ENCODE assay signal across 1 cellular context in the genomic region with DNA sequence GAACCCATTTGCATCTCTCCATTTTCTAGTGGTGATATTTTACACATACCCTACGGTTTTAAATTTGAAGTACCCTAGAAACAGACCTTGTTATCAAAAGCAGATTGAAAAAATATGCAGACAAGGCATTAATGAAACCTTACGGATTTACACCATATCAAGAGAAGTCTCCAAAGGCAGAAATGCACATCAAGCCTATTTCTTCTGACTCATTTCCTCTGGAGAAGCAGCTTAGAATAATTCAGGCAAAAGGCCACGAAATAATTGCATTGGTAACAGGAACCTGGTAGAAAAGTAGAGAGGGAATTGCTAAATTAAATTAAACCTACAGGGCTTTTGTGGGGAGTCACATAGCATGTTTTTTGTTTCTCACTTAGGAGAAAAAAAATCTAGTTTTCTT.
TF ChIP-seq lines count a peak whose summit lies in the region.

No MANE protein-coding gene starts in this region.

TF ChIP-seq in GM23338, 12 proteins besides CTCF, POLR2A, EP300 and RAD21 (continued from another document):
- TF ChIP-seq, protein P1, sequence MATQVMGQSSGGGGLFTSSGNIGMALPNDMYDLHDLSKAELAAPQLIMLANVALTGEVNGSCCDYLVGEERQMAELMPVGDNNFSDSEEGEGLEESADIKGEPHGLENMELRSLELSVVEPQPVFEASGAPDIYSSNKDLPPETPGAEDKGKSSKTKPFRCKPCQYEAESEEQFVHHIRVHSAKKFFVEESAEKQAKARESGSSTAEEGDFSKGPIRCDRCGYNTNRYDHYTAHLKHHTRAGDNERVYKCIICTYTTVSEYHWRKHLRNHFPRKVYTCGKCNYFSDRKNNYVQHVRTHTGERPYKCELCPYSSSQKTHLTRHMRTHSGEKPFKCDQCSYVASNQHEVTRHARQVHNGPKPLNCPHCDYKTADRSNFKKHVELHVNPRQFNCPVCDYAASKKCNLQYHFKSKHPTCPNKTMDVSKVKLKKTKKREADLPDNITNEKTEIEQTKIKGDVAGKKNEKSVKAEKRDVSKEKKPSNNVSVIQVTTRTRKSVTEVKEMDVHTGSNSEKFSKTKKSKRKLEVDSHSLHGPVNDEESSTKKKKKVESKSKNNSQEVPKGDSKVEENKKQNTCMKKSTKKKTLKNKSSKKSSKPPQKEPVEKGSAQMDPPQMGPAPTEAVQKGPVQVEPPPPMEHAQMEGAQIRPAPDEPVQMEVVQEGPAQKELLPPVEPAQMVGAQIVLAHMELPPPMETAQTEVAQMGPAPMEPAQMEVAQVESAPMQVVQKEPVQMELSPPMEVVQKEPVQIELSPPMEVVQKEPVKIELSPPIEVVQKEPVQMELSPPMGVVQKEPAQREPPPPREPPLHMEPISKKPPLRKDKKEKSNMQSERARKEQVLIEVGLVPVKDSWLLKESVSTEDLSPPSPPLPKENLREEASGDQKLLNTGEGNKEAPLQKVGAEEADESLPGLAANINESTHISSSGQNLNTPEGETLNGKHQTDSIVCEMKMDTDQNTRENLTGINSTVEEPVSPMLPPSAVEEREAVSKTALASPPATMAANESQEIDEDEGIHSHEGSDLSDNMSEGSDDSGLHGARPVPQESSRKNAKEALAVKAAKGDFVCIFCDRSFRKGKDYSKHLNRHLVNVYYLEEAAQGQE (IDR thresholded peaks at IDR 0.05; ENCODE audit: unreplicated experiment): no peak
- TF ChIP-seq EZH2phosphoT487 (IDR thresholded peaks at IDR 0.05; ENCODE audit: unreplicated experiment): no peak
- TF ChIP-seq EZH2 (IDR thresholded peaks at IDR 0.05; ENCODE audit: low read depth, unreplicated experiment): no peak
- TF ChIP-seq NANOG (IDR thresholded peaks at IDR 0.05; ENCODE audit: borderline replicate concordance): no peak
TF ChIP-seq in GM23338: peak in this region for 0.
